ENCODE assay signal across 19 cellular contexts in genomic region chr16:80440691-80441090, GRCh38.
"Had no signal": no experiment of that assay in that cellular context is flagged by ENCODE, and none has a peak within 500 bp of the region (broad histone marks: within the 10 kb centered on the region; RNA-seq: fewer than 3 reads in every experiment).

No MANE protein-coding gene starts in this region.

- H3K9me3 Mint-ChIP-seq: activated B cell treated with CpG ODN at 0.5 μM for 24 hours; activated CD4-positive, alpha-beta memory T cell treated with anti-CD3 and anti-CD28 coated beads for 36 hours; T-helper 2 cell treated with Interferon-gamma antibody and Interleukin-4, amounts not matched to agents 5 μg/mL and 100 μg/mL, for 36 hours had no signal

- H3K4me3 ChIP-seq: lung, tibial artery had no signal

- H3K27ac Mint-ChIP-seq: activated B cell treated with CpG ODN at 0.5 μM for 24 hours; activated CD4-positive, alpha-beta memory T cell treated with anti-CD3 and anti-CD28 coated beads for 36 hours; activated naive CD8-positive, alpha-beta T cell treated with anti-CD3 and anti-CD28 coated beads, Interleukin-2, amount 10 ng/mL, durations not matched to agents 7 days and 5 days; nephron progenitor cell; T-helper 2 cell treated with Interferon-gamma antibody and Interleukin-4, amounts not matched to agents 5 μg/mL and 100 μg/mL, for 36 hours had no signal

- H3K9me3 ChIP-seq: tibial artery had no signal

- H3K4me1 ChIP-seq: tibial artery had no signal

- DNase-seq: activated B cell treated with CpG ODN at 0.5 μM for 24 hours; activated CD4-positive, alpha-beta memory T cell treated with anti-CD3 and anti-CD28 coated beads for 36 hours; activated CD4-positive, alpha-beta T cell treated with anti-CD3 and anti-CD28 coated beads for 4 hours; activated naive CD4-positive, alpha-beta T cell; activated naive CD8-positive, alpha-beta T cell treated with anti-CD3 and anti-CD28 coated beads, Interleukin-2, amount 10 ng/mL, durations not matched to agents 7 days and 5 days; activated T-cell treated with anti-CD3 and anti-CD28 coated beads for 4 hours; amygdala; foreskin melanocyte; midbrain; nephron progenitor cell; nucleus accumbens; retina; stimulated activated CD4-positive, alpha-beta T cell treated with anti-CD3 and anti-CD28 coated beads, Interleukin-12 subunit alpha, Interleukin-12 subunit beta, amount 100 ng/mL, for 4 hours; stimulated activated CD4-positive, alpha-beta T cell treated with anti-CD3 and anti-CD28 coated beads, Interleukin-1b, Interleukin-23, amount 100 ng/mL, for 48 hours; stimulated activated naive CD8-positive, alpha-beta T cell treated with anti-CD3 and anti-CD28 coated beads, Interleukin-15, Interleukin-2, amounts not matched to agents 100 U/mL and 50 U/mL, for 24 hours; substantia nigra; tibial artery had no signal

- H3K36me3 ChIP-seq: tibial artery had no signal

- H3K4me3 Mint-ChIP-seq: activated B cell treated with CpG ODN at 0.5 μM for 24 hours; activated CD4-positive, alpha-beta memory T cell treated with anti-CD3 and anti-CD28 coated beads for 36 hours; activated naive CD8-positive, alpha-beta T cell treated with anti-CD3 and anti-CD28 coated beads, Interleukin-2, amount 10 ng/mL, durations not matched to agents 7 days and 5 days; nephron progenitor cell; T-helper 2 cell treated with Interferon-gamma antibody and Interleukin-4, amounts not matched to agents 5 μg/mL and 100 μg/mL, for 36 hours had no signal

- H3K4me1 Mint-ChIP-seq: activated naive CD8-positive, alpha-beta T cell treated with anti-CD3 and anti-CD28 coated beads, Interleukin-2, amount 10 ng/mL, durations not matched to agents 7 days and 5 days had no signal

- H3K27me3 Mint-ChIP-seq: activated CD4-positive, alpha-beta memory T cell treated with anti-CD3 and anti-CD28 coated beads for 36 hours; activated naive CD8-positive, alpha-beta T cell treated with anti-CD3 and anti-CD28 coated beads, Interleukin-2, amount 10 ng/mL, durations not matched to agents 7 days and 5 days had no signal

- ATAC-seq: stimulated activated naive CD8-positive, alpha-beta T cell treated with anti-CD3 and anti-CD28 coated beads, Interleukin-15, Interleukin-2, amounts not matched to agents 100 U/mL and 50 U/mL, for 24 hours had no signal

- H3K27ac ChIP-seq: tibial artery had no signal

- H3K27me3 ChIP-seq: tibial artery had no signal

- H3K36me3 Mint-ChIP-seq: activated CD4-positive, alpha-beta memory T cell treated with anti-CD3 and anti-CD28 coated beads for 36 hours; activated naive CD8-positive, alpha-beta T cell treated with anti-CD3 and anti-CD28 coated beads, Interleukin-2, amount 10 ng/mL, durations not matched to agents 7 days and 5 days had no signal
